8 cellular contexts compared by ENCODE assay signal in the genomic region with DNA sequence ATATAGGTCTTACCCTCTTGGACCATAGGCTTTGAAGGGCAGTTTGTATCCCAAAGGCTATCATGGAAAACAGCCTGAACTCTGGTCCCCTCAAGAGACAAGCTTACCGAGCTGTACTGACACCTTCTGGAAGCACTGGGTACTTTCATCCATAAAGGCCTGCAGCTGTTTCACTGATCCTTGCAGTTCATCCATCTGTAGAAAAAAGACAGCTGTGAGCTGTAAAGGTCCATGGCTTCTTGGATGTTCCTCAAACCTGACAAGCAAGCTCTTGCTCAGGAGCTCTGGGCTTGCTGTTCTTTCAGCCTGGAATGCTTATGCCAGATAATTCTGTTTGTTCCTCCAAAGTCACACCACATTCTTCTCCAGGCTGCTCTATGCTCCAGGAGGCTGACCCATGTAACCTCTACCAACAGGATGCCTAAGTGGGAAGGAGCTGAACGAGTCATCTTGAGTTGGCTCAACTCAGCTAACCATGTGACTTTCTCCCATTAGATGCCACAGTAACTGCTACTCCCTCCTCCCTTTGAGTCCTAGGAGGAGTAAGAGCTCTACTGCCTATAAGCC. TPM values are rescaled to one million over a fixed set of nuclear protein-coding genes. Genes with fewer than 3 reads are reported as not detected.
DNase-seq lines count a peak whose midpoint lies in the region; ATAC-seq and TF ChIP-seq lines count a peak whose summit lies in the region.

No MANE protein-coding gene starts in this region.

- ATAC-seq in HG03457 (IDR thresholded peaks at IDR 0.05; ENCODE audit: unreplicated experiment) = no peak

- no peak overlapping the region for H3K4me3 Mint-ChIP-seq in MCF 10A (ENCODE audit: unreplicated experiment)

- no peaks in the 10 kb centered on the region for H3K4me1 Mint-ChIP-seq in MCF 10A (ENCODE audit: insufficient read depth, unreplicated experiment)

- DNase-seq in NOMO-1 treated with DMSO at 0.1 percent for 48 hours (lab: John Stamatoyannopoulos, UW; ENCODE audit: unreplicated experiment) (peak; percentile 32), NOMO-1 treated with dmso at 0.1 percent for 144 hours (lab: John Stamatoyannopoulos, UW; ENCODE audit: unreplicated experiment) (no peak), NCI-H1092 (lab: John Stamatoyannopoulos, UW) (peak; percentile 15), SW480 (ENCODE audit: low spot score) (peak; percentile 80), MCF 10A (ENCODE audit: unreplicated experiment) (peak; percentile 65), inferior parietal cortex (ENCODE audit: extremely low spot score) (peak; percentile 82), smooth muscle cell of the brain vasculature (ENCODE audit: low read depth, low spot score) (peak; percentile 55)

- peaks cover 41% of the 10 kb centered on the region for H3K36me3 Mint-ChIP-seq in MCF 10A (ENCODE audit: insufficient read depth, unreplicated experiment)

- peak; percentile 66 for TF ChIP-seq CTCF in MCF 10A (IDR thresholded peaks at IDR 0.05; ENCODE audit: unreplicated experiment)

- BruUV-seq in MCF 10A (replicated peaks; lab: Mats Ljungman, UMichigan) = no TSS peak

- CTCF ChIA-PET in MCF 10A (lab: Yijun Ruan, JAX) = interaction anchor here (0.6 to 3.0 kb wide), 57 partner anchors 8 to 1921 kb away, joined by 3 to 46 read pairs (median 4); a partner anchor contains a TSS

- POLR2A ChIA-PET in MCF 10A (lab: Yijun Ruan, JAX) = interaction anchor here (0.6 to 2.5 kb wide), 11 partner anchors 8 to 455 kb away, joined by 3 to 10 read pairs (median 4); a partner anchor contains a TSS

- no peaks in the 10 kb centered on the region for H3K27me3 Mint-ChIP-seq in MCF 10A (ENCODE audit: insufficient read depth, unreplicated experiment)

- intact Hi-C loops in MCF 10A (cut with micrococcal nuclease) = loop anchor here (1.0 to 2.0 kb wide), 2 partner anchors 142 to 198 kb away; no protein-coding TSS in a partner anchor

- no peak overlapping the region for H3K27ac Mint-ChIP-seq in MCF 10A (ENCODE audit: low read depth, unreplicated experiment)

- no peaks in the 10 kb centered on the region for H3K9me3 Mint-ChIP-seq in MCF 10A (ENCODE audit: unreplicated experiment)

RNA-seq across cellular contexts. Expression of a gene that starts 8.8 kb away (rescaled TPM):
- total RNA-seq in MCF 10A (2022) = 7.5 and 10.3 TPM in 2 replicates

RNA-seq across cellular contexts. Expression of a gene that starts 18.8 kb away (rescaled TPM):
- 7.8 and 8.4 TPM in 2 replicates for total RNA-seq in MCF 10A (2022)
